Comparison of ENCODE assay signal across 32 cellular contexts in the genomic region with DNA sequence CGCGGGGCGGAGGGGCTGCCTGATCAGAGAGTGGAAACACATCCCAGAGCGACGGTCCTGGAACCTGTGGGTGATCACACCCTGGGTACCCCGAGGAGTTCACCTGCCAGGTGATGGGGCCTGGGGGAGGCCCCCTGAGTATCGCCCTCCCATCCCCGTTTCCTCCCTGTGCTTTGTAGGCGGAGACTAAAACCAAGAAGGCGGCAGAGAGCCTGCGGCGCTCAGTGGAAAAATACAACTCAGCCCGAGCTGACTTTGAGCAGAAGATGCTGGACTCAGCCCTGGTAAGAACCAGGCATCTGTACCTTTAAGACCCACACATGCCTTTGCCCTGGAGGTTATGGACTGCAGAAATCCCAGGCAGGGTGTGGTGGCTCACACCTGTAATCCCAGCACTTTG. TPM values are rescaled to one million over a fixed set of nuclear protein-coding genes. Genes with fewer than 3 reads are reported as not detected.
"Had no signal": no experiment of that assay in that cellular context is flagged by ENCODE, and none has a peak within 500 bp of the region (broad histone marks: within the 10 kb centered on the region; RNA-seq: fewer than 3 reads in every experiment).

No MANE protein-coding gene starts in this region.

- H3K27ac Mint-ChIP-seq: effector memory CD8-positive, alpha-beta T cell; endodermal cell; immature natural killer cell; mesothelial cell of epicardium had no signal

- H3K9me3 ChIP-seq: esophagus squamous epithelium, gastrocnemius medialis, heart right ventricle, left ventricle myocardium inferior, lower lobe of right lung, mucosa of descending colon had no signal

- H3K9me3 Mint-ChIP-seq: effector memory CD8-positive, alpha-beta T cell; immature natural killer cell; mesothelial cell of epicardium had no signal

- H3K4me3 Mint-ChIP-seq: effector memory CD8-positive, alpha-beta T cell; endodermal cell; immature natural killer cell; mesothelial cell of epicardium had no signal

- H3K27ac ChIP-seq: coronary artery, epithelial cell of prostate, esophagus squamous epithelium, gastrocnemius medialis, heart right ventricle, left ventricle myocardium inferior, lower lobe of right lung had no signal

- DNase-seq: dermis blood vessel endothelial cell; effector CD8-positive, alpha-beta T cell; effector memory CD8-positive, alpha-beta T cell; endodermal cell; erythroblast; esophagus squamous epithelium; foreskin fibroblast; foreskin melanocyte; gastrocnemius medialis; glutamatergic neuron; head of caudate nucleus; heart right ventricle; hypothalamus; immature natural killer cell; islet precursor cell; kidney; kidney glomerular epithelial cell; left colon; left ventricle myocardium inferior; lower lobe of right lung; mesenchymal stem cell; mucosa of descending colon had no signal

- ATAC-seq: effector memory CD8-positive, alpha-beta T cell; esophagus mucosa; gastrocnemius medialis; heart right ventricle; left colon; left lobe of liver; lower lobe of right lung; mucosa of descending colon had no signal

- H3K4me3 ChIP-seq: coronary artery, esophagus squamous epithelium, gastrocnemius medialis, heart right ventricle, left ventricle myocardium inferior, lower lobe of right lung, mucosa of descending colon had no signal

- H3K27me3 Mint-ChIP-seq: effector memory CD8-positive, alpha-beta T cell had no signal

- H3K36me3 ChIP-seq: esophagus squamous epithelium, gastrocnemius medialis, left ventricle myocardium inferior, lower lobe of right lung had no signal

- H3K36me3 Mint-ChIP-seq: mesothelial cell of epicardium had no signal

RNA-seq across cellular contexts. Expression of a gene that starts 19.3 kb away (rescaled TPM):
- total RNA-seq: myocyte had no signal

RNA-seq across cellular contexts. Expression of a gene that starts 24.3 kb away (rescaled TPM):
- total RNA-seq: cerebellum, dermis blood vessel endothelial cell, glomerular endothelial cell, heart right ventricle, left ventricle myocardium inferior, lung microvascular endothelial cell, mesothelial cell of epicardium, myocyte had no signal
- polyA plus RNA-seq: heart right ventricle, immature natural killer cell had no signal

RNA-seq across cellular contexts. Expression of a gene that starts 50.7 kb away (rescaled TPM):
- total RNA-seq: cerebellum, dermis blood vessel endothelial cell, esophagus mucosa, esophagus squamous epithelium, gastrocnemius medialis, glomerular endothelial cell, heart right ventricle, kidney, left colon, left lobe of liver, left ventricle myocardium inferior, lower leg skin, lower lobe of right lung, lung microvascular endothelial cell, mucosa of descending colon, myocyte had no signal
